28 cellular contexts compared by ENCODE assay signal in the genomic region with DNA sequence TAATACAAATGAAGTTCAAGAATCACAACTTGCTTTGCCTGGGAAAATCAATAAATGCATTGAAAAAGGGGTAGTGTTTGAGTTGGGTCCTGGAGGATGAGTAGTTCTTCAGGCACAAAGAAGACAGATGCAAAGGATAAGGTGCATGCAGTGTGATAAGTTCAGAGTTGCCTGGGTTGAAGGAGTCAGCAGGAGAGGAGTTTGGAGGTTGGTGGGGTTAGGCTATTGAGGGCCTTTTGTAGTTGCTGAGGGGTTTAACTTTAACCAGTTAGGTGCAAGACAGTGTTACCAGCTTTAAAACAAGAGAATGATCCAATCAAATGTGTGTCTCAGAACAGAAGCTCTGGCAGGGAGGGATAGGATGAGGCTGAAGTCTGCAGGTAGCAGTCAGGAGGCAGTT. TPM values are rescaled to one million over a fixed set of nuclear protein-coding genes. Genes with fewer than 3 reads are reported as not detected.
DNase-seq lines count a peak whose midpoint lies in the region; ATAC-seq and TF ChIP-seq lines count a peak whose summit lies in the region.
"Had no signal": no experiment of that assay in that cellular context is flagged by ENCODE, and none has a peak within 500 bp of the region (broad histone marks: within the 10 kb centered on the region; RNA-seq: fewer than 3 reads in every experiment).

No MANE protein-coding gene starts in this region.

- TF ChIP-seq CTCF in Loucy (conservative IDR thresholded peaks at IDR 0.05; ENCODE audit: low read length): no peak

- no peaks in the 10 kb centered on the region for H3K36me3 Mint-ChIP-seq in activated T-helper 17 cell treated with anti-CD3 and anti-CD28 coated beads, Interleukin-2, amount 50 U/mL, for 72 hours (ENCODE audit: low read depth)
- H3K36me3 Mint-ChIP-seq: brain, natural killer cell, type B pancreatic cell had no signal

- H3K4me3 Mint-ChIP-seq in stimulated activated naive CD8-positive, alpha-beta T cell treated with anti-CD3 and anti-CD28 coated beads, Interleukin-15, amount 100 ng/mL, for 72 hours: no peak overlapping the region
- peak overlapping the region; percentile 41 for H3K4me3 Mint-ChIP-seq in activated T-helper 17 cell treated with anti-CD3 and anti-CD28 coated beads, Interleukin-2, amount 50 U/mL, for 72 hours
- H3K4me3 Mint-ChIP-seq: activated CD4-positive, alpha-beta T cell treated with anti-CD3 and anti-CD28 coated beads for 36 hours; brain; type B pancreatic cell had no signal

- H4K20me1 ChIP-seq in Loucy (ENCODE audit: insufficient read depth, low read length, poor library complexity, severe bottlenecking): no peaks in the 10 kb centered on the region
- H4K20me1 ChIP-seq: BLaER1 had no signal

- H3K27me3 ChIP-seq in Loucy (ENCODE audit: insufficient read depth, low read length, poor library complexity, severe bottlenecking): no peaks in the 10 kb centered on the region
- H3K27me3 ChIP-seq: adrenal gland, BLaER1 had no signal

- no peak for DNase-seq in stimulated activated naive CD8-positive, alpha-beta T cell treated with anti-CD3 and anti-CD28 coated beads, Interleukin-15, amount 100 ng/mL, for 72 hours
- DNase-seq in stimulated activated naive CD8-positive, alpha-beta T cell treated with anti-CD3 and anti-CD28 coated beads, Interleukin-15, Interleukin-2, amounts not matched to agents 100 U/mL and 50 U/mL, for 24 hours: no peak
- no peak for DNase-seq in LoVo (ENCODE audit: low spot score)
- DNase-seq in glomerular visceral epithelial cell (ENCODE audit: extremely low spot score): no peak
- DNase-seq: ACHN; activated CD4-positive, alpha-beta T cell treated with anti-CD3 and anti-CD28 coated beads for 36 hours; activated naive CD4-positive, alpha-beta T cell; activated T-cell treated with anti-CD3 and anti-CD28 coated beads, Interleukin-2, amount 50 U/mL, for 48 hours; adrenal gland; Calu3; DMS79 treated with DMSO at 0.1 percent for 48 hours; effector CD4-positive, alpha-beta T cell; glutamatergic neuron; Kasumi-1; left ventricle myocardium inferior; natural killer cell; NCI-H1048; NCI-H187; NCI-H345; NCI-H82; OCI-M1 had no signal

- no peaks in the 10 kb centered on the region for H3K79me2 ChIP-seq in Loucy (ENCODE audit: insufficient read depth, low read length)

- peak overlapping the region; percentile 73 for H3K4me2 ChIP-seq in Loucy (ENCODE audit: low read depth, low read length, poor library complexity, severe bottlenecking)
- H3K4me2 ChIP-seq: BLaER1 had no signal

- no peaks in the 10 kb centered on the region for H3K9me2 ChIP-seq in Loucy (replicated peaks; ENCODE audit: low read depth, low read length)

- no peaks in the 10 kb centered on the region for H3K9me3 ChIP-seq in Loucy (ENCODE audit: insufficient read depth, low read depth, low read length)
- H3K9me3 ChIP-seq: adrenal gland, BLaER1, left ventricle myocardium inferior had no signal

- H3K4me3 ChIP-seq in Loucy (ENCODE audit: low read length, poor library complexity, severe bottlenecking): peak overlapping the region; percentile 54
- H3K4me3 ChIP-seq: adrenal gland, BLaER1, left ventricle myocardium inferior had no signal

- peak overlapping the region; percentile 41 for H3K9ac ChIP-seq in Loucy (ENCODE audit: low read depth, low read length, poor library complexity, severe bottlenecking)
- H3K9ac ChIP-seq: BLaER1 had no signal

- no peaks in the 10 kb centered on the region for H3K27me3 Mint-ChIP-seq in stimulated activated naive CD8-positive, alpha-beta T cell treated with anti-CD3 and anti-CD28 coated beads, Interleukin-15, amount 100 ng/mL, for 72 hours
- H3K27me3 Mint-ChIP-seq in activated T-helper 17 cell treated with anti-CD3 and anti-CD28 coated beads, Interleukin-2, amount 50 U/mL, for 72 hours: no peaks in the 10 kb centered on the region
- H3K27me3 Mint-ChIP-seq: activated CD4-positive, alpha-beta T cell treated with anti-CD3 and anti-CD28 coated beads for 36 hours; brain; type B pancreatic cell had no signal

- H3K4me1 Mint-ChIP-seq in stimulated activated naive CD8-positive, alpha-beta T cell treated with anti-CD3 and anti-CD28 coated beads, Interleukin-15, amount 100 ng/mL, for 72 hours: peaks cover 14% of the 10 kb centered on the region
- H3K4me1 Mint-ChIP-seq in activated T-helper 17 cell treated with anti-CD3 and anti-CD28 coated beads, Interleukin-2, amount 50 U/mL, for 72 hours: peaks cover 21% of the 10 kb centered on the region

- no peaks in the 10 kb centered on the region for H3K9me3 Mint-ChIP-seq in stimulated activated naive CD8-positive, alpha-beta T cell treated with anti-CD3 and anti-CD28 coated beads, Interleukin-15, amount 100 ng/mL, for 72 hours
- H3K9me3 Mint-ChIP-seq in activated T-helper 17 cell treated with anti-CD3 and anti-CD28 coated beads, Interleukin-2, amount 50 U/mL, for 72 hours: no peaks in the 10 kb centered on the region
- H3K9me3 Mint-ChIP-seq: brain, natural killer cell had no signal

- H3F3A ChIP-seq in Loucy (ENCODE audit: low read depth): no peaks in the 10 kb centered on the region

- H2AFZ ChIP-seq in Loucy (ENCODE audit: low read length): peak overlapping the region; percentile 84

- no peaks in the 10 kb centered on the region for H3K36me3 ChIP-seq in Loucy (ENCODE audit: insufficient read depth, low read length)
- H3K36me3 ChIP-seq: adrenal gland, BLaER1, left ventricle myocardium inferior had no signal

- peaks cover 18% of the 10 kb centered on the region for H3K4me1 ChIP-seq in Loucy (ENCODE audit: insufficient read depth, low read length, poor library complexity, severe bottlenecking)
- H3K4me1 ChIP-seq: adrenal gland, left ventricle myocardium inferior had no signal

- no peak overlapping the region for H3K27ac Mint-ChIP-seq in stimulated activated naive CD8-positive, alpha-beta T cell treated with anti-CD3 and anti-CD28 coated beads, Interleukin-15, amount 100 ng/mL, for 72 hours
- no peak overlapping the region for H3K27ac Mint-ChIP-seq in activated T-helper 17 cell treated with anti-CD3 and anti-CD28 coated beads, Interleukin-2, amount 50 U/mL, for 72 hours
- H3K27ac Mint-ChIP-seq: activated CD4-positive, alpha-beta T cell treated with anti-CD3 and anti-CD28 coated beads for 36 hours; brain; type B pancreatic cell had no signal

- peak; percentile 28 for ATAC-seq in stimulated activated naive CD8-positive, alpha-beta T cell treated with anti-CD3 and anti-CD28 coated beads, Interleukin-15, amount 100 ng/mL, for 72 hours
- ATAC-seq in stimulated activated naive CD8-positive, alpha-beta T cell treated with anti-CD3 and anti-CD28 coated beads, Interleukin-15, Interleukin-2, amounts not matched to agents 100 U/mL and 50 U/mL, for 24 hours: no peak
- no peak for ATAC-seq in activated T-helper 17 cell treated with anti-CD3 and anti-CD28 coated beads, Interleukin-2, amount 50 U/mL, for 72 hours (replicated peaks)
- ATAC-seq in GM18511 (IDR thresholded peaks at IDR 0.05; ENCODE audit: unreplicated experiment) (no peak), GM18502 (IDR thresholded peaks at IDR 0.05; ENCODE audit: poor library complexity, unreplicated experiment) (no peak)
- ATAC-seq: activated CD4-positive, alpha-beta T cell treated with anti-CD3 and anti-CD28 coated beads for 36 hours had no signal

RNA-seq across cellular contexts. Expression of gene GLCCI1, which starts 44.3 kb away (rescaled TPM):
- 10 to 100 TPM; 22.3 to 29.1 TPM for total RNA-seq in activated T-helper 17 cell treated with anti-CD3 and anti-CD28 coated beads, Interleukin-2, amount 50 U/mL, for 72 hours
